In the genomic region with DNA sequence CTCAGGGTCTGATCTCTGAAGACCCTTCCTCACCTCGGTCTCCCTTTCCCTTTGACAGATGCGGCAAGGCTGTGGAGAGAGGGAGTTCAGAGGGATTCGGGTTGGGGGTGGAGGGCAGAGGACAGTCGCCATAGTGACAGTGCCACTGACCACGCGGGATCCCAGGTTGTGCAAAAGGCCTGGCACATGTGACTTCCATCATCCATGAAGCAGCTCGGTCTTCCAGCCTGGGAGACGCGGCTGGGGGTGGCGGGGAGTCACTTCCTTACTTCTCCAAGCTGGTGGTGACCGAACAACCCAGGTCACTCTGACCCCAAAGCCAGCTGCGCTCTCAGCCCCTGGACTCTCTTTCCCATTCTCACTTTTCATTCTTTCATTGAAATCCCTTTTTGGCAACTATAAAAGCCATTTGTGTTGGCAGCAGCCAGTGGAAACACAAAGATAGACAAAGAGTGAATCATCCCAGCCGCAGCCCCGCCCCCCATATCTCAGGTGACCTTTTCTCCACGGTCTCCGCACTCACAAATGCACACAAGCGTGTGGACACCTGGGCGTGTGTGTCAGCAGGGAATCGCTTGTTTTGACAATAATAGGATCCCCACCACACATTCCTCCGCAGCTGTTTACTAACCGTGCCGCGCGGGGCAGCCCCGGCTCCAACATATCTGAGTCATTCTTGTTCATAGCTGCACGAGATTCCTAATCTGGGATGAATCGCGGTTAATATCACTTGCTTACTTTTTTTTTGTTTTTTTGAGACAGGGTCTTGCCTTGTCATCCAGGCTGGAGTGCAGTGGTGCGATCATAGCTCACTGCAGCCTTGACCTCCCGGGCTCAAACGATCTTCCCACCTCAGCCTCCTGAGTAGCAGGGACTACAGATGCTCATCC, we compare ENCODE assay signal across 2 cellular contexts.
TF ChIP-seq lines count a peak whose summit lies in the region.

No MANE protein-coding gene starts in this region.

TF ChIP-seq in K562, 482 proteins besides CTCF, POLR2A, EP300 and RAD21 (continued from another document and continues in another):
- TF ChIP-seq, protein P1, sequence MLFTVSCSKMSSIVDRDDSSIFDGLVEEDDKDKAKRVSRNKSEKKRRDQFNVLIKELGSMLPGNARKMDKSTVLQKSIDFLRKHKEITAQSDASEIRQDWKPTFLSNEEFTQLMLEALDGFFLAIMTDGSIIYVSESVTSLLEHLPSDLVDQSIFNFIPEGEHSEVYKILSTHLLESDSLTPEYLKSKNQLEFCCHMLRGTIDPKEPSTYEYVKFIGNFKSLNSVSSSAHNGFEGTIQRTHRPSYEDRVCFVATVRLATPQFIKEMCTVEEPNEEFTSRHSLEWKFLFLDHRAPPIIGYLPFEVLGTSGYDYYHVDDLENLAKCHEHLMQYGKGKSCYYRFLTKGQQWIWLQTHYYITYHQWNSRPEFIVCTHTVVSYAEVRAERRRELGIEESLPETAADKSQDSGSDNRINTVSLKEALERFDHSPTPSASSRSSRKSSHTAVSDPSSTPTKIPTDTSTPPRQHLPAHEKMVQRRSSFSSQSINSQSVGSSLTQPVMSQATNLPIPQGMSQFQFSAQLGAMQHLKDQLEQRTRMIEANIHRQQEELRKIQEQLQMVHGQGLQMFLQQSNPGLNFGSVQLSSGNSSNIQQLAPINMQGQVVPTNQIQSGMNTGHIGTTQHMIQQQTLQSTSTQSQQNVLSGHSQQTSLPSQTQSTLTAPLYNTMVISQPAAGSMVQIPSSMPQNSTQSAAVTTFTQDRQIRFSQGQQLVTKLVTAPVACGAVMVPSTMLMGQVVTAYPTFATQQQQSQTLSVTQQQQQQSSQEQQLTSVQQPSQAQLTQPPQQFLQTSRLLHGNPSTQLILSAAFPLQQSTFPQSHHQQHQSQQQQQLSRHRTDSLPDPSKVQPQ (CRISPR knock-in tag; IDR thresholded peaks at IDR 0.05; ENCODE audit: borderline replicate concordance) = 0 out of 2 replicates have a peak, but pooled peaks have one; percentile 23
- TF ChIP-seq NFATC3 (IDR thresholded peaks at IDR 0.05) (0 out of 2 replicates have a peak, but pooled peaks have one; percentile 17), BRD9 (IDR thresholded peaks at IDR 0.05; ENCODE audit: low read depth, partially characterized antibody) (peak; percentile 35), ZNF764 (CRISPR knock-in tag; IDR thresholded peaks at IDR 0.05; ENCODE audit: low read depth) (no peak), ZKSCAN8 (CRISPR knock-in tag; IDR thresholded peaks at IDR 0.05) (0 out of 2 replicates have a peak, but pooled peaks have one; percentile 2), KDM1A (IDR thresholded peaks at IDR 0.05) (peak; percentile 66 to 68; a peak in 3 of 4 replicates), RBM22 (IDR thresholded peaks at IDR 0.05; ENCODE audit: low read depth, low read length, poor library complexity, severe bottlenecking) (no peak), MTA1 (IDR thresholded peaks at IDR 0.05; ENCODE audit: borderline replicate concordance) (peak; percentile 37; the same call in 1 of the 2 replicates), PHF21A (IDR thresholded peaks at IDR 0.05; ENCODE audit: borderline replicate concordance, low read depth) (no peak), ZNF12 (CRISPR knock-in tag; IDR thresholded peaks at IDR 0.05) (no peak), NCOA1 (IDR thresholded peaks at IDR 0.05; ENCODE audit: low read depth) (peak; percentile 72), TRIM24 (IDR thresholded peaks at IDR 0.05) (peak in 1 of 2 experiments; percentile 29; a peak in 2 of 4 replicates), DIDO1 (tag; IDR thresholded peaks at IDR 0.05; ENCODE audit: low read depth) (0 out of 2 replicates have a peak, but pooled peaks have one; percentile 36)
- TF ChIP-seq, protein P2, sequence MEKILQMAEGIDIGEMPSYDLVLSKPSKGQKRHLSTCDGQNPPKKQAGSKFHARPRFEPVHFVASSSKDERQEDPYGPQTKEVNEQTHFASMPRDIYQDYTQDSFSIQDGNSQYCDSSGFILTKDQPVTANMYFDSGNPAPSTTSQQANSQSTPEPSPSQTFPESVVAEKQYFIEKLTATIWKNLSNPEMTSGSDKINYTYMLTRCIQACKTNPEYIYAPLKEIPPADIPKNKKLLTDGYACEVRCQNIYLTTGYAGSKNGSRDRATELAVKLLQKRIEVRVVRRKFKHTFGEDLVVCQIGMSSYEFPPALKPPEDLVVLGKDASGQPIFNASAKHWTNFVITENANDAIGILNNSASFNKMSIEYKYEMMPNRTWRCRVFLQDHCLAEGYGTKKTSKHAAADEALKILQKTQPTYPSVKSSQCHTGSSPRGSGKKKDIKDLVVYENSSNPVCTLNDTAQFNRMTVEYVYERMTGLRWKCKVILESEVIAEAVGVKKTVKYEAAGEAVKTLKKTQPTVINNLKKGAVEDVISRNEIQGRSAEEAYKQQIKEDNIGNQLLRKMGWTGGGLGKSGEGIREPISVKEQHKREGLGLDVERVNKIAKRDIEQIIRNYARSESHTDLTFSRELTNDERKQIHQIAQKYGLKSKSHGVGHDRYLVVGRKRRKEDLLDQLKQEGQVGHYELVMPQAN (IDR thresholded peaks at IDR 0.05; ENCODE audit: borderline replicate concordance) = no peak
- TF ChIP-seq, protein P3, sequence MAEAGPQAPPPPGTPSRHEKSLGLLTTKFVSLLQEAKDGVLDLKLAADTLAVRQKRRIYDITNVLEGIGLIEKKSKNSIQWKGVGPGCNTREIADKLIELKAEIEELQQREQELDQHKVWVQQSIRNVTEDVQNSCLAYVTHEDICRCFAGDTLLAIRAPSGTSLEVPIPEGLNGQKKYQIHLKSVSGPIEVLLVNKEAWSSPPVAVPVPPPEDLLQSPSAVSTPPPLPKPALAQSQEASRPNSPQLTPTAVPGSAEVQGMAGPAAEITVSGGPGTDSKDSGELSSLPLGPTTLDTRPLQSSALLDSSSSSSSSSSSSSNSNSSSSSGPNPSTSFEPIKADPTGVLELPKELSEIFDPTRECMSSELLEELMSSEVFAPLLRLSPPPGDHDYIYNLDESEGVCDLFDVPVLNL (CRISPR knock-in tag; IDR thresholded peaks at IDR 0.05; ENCODE audit: low read depth) = 0 out of 2 replicates have a peak, but pooled peaks have one; percentile 43
- TF ChIP-seq, protein P4, sequence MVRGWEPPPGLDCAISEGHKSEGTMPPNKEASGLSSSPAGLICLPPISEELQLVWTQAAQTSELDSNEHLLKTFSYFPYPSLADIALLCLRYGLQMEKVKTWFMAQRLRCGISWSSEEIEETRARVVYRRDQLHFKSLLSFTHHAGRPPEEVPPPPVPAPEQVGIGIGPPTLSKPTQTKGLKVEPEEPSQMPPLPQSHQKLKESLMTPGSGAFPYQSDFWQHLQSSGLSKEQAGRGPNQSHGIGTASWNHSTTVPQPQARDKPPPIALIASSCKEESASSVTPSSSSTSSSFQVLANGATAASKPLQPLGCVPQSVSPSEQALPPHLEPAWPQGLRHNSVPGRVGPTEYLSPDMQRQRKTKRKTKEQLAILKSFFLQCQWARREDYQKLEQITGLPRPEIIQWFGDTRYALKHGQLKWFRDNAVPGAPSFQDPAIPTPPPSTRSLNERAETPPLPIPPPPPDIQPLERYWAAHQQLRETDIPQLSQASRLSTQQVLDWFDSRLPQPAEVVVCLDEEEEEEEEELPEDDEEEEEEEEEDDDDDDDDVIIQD (CRISPR knock-in tag; IDR thresholded peaks at IDR 0.05) = 0 out of 2 replicates have a peak, but pooled peaks have one; percentile 5

TF ChIP-seq in HepG2, 621 proteins besides CTCF, POLR2A, EP300 and RAD21 (continued from another document and continues in another):
- TF ChIP-seq HDAC1 (CRISPR knock-in tag; IDR thresholded peaks at IDR 0.05) (no peak), XRCC5 (optimal IDR thresholded peaks at IDR 0.05; ENCODE audit: low read length) (peak; percentile 45), SYNCRIP (IDR thresholded peaks at IDR 0.05; ENCODE audit: insufficient read depth, low read depth, low read length) (no peak), ZNF749 (CRISPR knock-in tag; IDR thresholded peaks at IDR 0.05; ENCODE audit: borderline replicate concordance) (no peak), KLF9 (CRISPR knock-in tag; IDR thresholded peaks at IDR 0.05; ENCODE audit: low read depth) (no peak), GZF1 (CRISPR knock-in tag; IDR thresholded peaks at IDR 0.05) (no peak), ZSCAN9 (CRISPR knock-in tag; IDR thresholded peaks at IDR 0.05; ENCODE audit: borderline replicate concordance) (no peak), ZNF720 (CRISPR knock-in tag; IDR thresholded peaks at IDR 0.05) (no peak), TCF7L2 (IDR thresholded peaks at IDR 0.05; ENCODE audit: low read depth, low read length) (no peak), FOSL2 (CRISPR knock-in tag; IDR thresholded peaks at IDR 0.05) (peak; percentile 95), ZNF510 (CRISPR knock-in tag; IDR thresholded peaks at IDR 0.05; ENCODE audit: low read depth) (no peak), GATAD2A (CRISPR knock-in tag; IDR thresholded peaks at IDR 0.05) (peak; percentile 83), ZNF543 (CRISPR knock-in tag; IDR thresholded peaks at IDR 0.05) (no peak), CEBPG (CRISPR knock-in tag; IDR thresholded peaks at IDR 0.05) (no peak), FOXO1 (CRISPR knock-in tag; IDR thresholded peaks at IDR 0.05) (peak; percentile 77), ETV6 (CRISPR knock-in tag; conservative IDR thresholded peaks at IDR 0.05) (no peak), ZMAT3 (CRISPR knock-in tag; conservative IDR thresholded peaks at IDR 0.05) (0 out of 2 replicates have a peak, but pooled peaks have one; percentile 13), NFE2L2 (IDR thresholded peaks at IDR 0.05; ENCODE audit: low read length) (no peak), ZNF772 (CRISPR knock-in tag; IDR thresholded peaks at IDR 0.05) (no peak), NR2F6 (IDR thresholded peaks at IDR 0.05) (no peak; the same call in none of the 2 replicates), NR2F6 (CRISPR knock-in tag; IDR thresholded peaks at IDR 0.05) (peak; percentile 46; the same call in 1 of the 2 replicates), TBX2 (CRISPR knock-in tag; IDR thresholded peaks at IDR 0.05; ENCODE audit: borderline replicate concordance) (peak; percentile 60; the same call in 1 of the 2 replicates), RXRA (CRISPR knock-in tag; IDR thresholded peaks at IDR 0.05) (peak; percentile 77; the same call in 1 of the 2 replicates), SKI (IDR thresholded peaks at IDR 0.05; ENCODE audit: partially characterized antibody) (peak; percentile 54), SIN3A (IDR thresholded peaks at IDR 0.05; ENCODE audit: borderline replicate concordance, low read depth, low read length) (no peak; the same call in 1 of the 2 replicates), CENPX (CRISPR knock-in tag; IDR thresholded peaks at IDR 0.05) (no peak), RARA (CRISPR knock-in tag; IDR thresholded peaks at IDR 0.05) (peak; percentile 93), PHF8 (CRISPR knock-in tag; IDR thresholded peaks at IDR 0.05) (peak; percentile 23; the same call in 1 of the 2 replicates), FOXP1 (IDR thresholded peaks at IDR 0.05) (peak; percentile 64; the same call in 1 of the 2 replicates), FOXP1 (CRISPR knock-in tag; IDR thresholded peaks at IDR 0.05) (peak; percentile 88), ZNF10 (CRISPR knock-in tag; IDR thresholded peaks at IDR 0.05; ENCODE audit: borderline replicate concordance, low read depth) (no peak), ZNF569 (CRISPR knock-in tag; IDR thresholded peaks at IDR 0.05; ENCODE audit: borderline replicate concordance) (no peak)
- TF ChIP-seq, protein P5, sequence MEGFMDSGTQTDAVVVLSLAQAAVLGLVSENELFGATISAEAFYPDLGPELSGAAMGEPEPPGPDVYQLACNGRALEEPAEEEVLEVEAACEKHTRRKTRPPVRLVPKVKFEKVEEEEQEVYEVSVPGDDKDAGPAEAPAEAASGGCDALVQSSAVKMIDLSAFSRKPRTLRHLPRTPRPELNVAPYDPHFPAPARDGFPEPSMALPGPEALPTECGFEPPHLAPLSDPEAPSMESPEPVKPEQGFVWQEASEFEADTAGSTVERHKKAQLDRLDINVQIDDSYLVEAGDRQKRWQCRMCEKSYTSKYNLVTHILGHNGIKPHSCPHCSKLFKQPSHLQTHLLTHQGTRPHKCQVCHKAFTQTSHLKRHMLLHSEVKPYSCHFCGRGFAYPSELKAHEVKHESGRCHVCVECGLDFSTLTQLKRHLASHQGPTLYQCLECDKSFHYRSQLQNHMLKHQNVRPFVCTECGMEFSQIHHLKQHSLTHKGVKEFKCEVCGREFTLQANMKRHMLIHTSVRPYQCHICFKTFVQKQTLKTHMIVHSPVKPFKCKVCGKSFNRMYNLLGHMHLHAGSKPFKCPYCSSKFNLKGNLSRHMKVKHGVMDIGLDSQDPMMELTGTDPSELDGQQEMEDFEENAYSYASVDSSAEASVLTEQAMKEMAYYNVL (CRISPR knock-in tag; IDR thresholded peaks at IDR 0.05; ENCODE audit: borderline replicate concordance) = no peak
- TF ChIP-seq, protein P6, sequence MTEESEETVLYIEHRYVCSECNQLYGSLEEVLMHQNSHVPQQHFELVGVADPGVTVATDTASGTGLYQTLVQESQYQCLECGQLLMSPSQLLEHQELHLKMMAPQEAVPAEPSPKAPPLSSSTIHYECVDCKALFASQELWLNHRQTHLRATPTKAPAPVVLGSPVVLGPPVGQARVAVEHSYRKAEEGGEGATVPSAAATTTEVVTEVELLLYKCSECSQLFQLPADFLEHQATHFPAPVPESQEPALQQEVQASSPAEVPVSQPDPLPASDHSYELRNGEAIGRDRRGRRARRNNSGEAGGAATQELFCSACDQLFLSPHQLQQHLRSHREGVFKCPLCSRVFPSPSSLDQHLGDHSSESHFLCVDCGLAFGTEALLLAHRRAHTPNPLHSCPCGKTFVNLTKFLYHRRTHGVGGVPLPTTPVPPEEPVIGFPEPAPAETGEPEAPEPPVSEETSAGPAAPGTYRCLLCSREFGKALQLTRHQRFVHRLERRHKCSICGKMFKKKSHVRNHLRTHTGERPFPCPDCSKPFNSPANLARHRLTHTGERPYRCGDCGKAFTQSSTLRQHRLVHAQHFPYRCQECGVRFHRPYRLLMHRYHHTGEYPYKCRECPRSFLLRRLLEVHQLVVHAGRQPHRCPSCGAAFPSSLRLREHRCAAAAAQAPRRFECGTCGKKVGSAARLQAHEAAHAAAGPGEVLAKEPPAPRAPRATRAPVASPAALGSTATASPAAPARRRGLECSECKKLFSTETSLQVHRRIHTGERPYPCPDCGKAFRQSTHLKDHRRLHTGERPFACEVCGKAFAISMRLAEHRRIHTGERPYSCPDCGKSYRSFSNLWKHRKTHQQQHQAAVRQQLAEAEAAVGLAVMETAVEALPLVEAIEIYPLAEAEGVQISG (CRISPR knock-in tag; IDR thresholded peaks at IDR 0.05) = peak; percentile 19; the same call in 1 of the 2 replicates
- TF ChIP-seq, protein P7, sequence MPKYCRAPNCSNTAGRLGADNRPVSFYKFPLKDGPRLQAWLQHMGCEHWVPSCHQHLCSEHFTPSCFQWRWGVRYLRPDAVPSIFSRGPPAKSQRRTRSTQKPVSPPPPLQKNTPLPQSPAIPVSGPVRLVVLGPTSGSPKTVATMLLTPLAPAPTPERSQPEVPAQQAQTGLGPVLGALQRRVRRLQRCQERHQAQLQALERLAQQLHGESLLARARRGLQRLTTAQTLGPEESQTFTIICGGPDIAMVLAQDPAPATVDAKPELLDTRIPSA (CRISPR knock-in tag; IDR thresholded peaks at IDR 0.05; ENCODE audit: borderline replicate concordance) = no peak
- TF ChIP-seq, protein P8, sequence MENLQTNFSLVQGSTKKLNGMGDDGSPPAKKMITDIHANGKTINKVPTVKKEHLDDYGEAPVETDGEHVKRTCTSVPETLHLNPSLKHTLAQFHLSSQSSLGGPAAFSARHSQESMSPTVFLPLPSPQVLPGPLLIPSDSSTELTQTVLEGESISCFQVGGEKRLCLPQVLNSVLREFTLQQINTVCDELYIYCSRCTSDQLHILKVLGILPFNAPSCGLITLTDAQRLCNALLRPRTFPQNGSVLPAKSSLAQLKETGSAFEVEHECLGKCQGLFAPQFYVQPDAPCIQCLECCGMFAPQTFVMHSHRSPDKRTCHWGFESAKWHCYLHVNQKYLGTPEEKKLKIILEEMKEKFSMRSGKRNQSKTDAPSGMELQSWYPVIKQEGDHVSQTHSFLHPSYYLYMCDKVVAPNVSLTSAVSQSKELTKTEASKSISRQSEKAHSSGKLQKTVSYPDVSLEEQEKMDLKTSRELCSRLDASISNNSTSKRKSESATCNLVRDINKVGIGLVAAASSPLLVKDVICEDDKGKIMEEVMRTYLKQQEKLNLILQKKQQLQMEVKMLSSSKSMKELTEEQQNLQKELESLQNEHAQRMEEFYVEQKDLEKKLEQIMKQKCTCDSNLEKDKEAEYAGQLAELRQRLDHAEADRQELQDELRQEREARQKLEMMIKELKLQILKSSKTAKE (CRISPR knock-in tag; IDR thresholded peaks at IDR 0.05; ENCODE audit: borderline replicate concordance) = peak; percentile 76
